ENCODE assay signal across 1 cellular context in the genomic region with DNA sequence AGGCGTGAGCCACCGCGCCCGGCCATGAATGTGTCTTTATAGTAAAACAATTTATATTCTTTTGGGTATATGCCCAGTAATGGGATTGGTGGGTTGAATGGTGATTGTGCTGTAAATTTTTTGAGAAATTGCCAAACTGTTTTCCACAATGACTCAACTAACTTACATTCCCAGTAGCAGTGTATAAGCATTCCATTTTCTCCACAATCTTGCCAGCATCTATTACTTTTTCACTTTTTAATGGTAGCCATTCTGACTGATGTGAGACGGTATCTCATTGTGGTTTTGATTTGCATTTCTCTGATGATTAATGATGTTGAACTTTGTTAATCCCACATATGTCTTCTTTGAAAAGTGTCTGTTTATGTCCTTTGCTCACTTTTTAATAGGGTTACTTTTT.
TF ChIP-seq lines count a peak whose summit lies in the region.

No MANE protein-coding gene starts in this region.

TF ChIP-seq in WTC11, 78 proteins besides CTCF, POLR2A, EP300 and RAD21 (continued from another document):
- TF ChIP-seq, protein P1, sequence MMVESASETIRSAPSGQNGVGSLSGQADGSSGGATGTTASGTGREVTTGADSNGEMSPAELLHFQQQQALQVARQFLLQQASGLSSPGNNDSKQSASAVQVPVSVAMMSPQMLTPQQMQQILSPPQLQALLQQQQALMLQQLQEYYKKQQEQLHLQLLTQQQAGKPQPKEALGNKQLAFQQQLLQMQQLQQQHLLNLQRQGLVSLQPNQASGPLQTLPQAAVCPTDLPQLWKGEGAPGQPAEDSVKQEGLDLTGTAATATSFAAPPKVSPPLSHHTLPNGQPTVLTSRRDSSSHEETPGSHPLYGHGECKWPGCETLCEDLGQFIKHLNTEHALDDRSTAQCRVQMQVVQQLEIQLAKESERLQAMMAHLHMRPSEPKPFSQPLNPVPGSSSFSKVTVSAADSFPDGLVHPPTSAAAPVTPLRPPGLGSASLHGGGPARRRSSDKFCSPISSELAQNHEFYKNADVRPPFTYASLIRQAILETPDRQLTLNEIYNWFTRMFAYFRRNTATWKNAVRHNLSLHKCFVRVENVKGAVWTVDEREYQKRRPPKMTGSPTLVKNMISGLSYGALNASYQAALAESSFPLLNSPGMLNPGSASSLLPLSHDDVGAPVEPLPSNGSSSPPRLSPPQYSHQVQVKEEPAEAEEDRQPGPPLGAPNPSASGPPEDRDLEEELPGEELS (CRISPR knock-in tag; IDR thresholded peaks at IDR 0.05): no peak
